In the genomic region with DNA sequence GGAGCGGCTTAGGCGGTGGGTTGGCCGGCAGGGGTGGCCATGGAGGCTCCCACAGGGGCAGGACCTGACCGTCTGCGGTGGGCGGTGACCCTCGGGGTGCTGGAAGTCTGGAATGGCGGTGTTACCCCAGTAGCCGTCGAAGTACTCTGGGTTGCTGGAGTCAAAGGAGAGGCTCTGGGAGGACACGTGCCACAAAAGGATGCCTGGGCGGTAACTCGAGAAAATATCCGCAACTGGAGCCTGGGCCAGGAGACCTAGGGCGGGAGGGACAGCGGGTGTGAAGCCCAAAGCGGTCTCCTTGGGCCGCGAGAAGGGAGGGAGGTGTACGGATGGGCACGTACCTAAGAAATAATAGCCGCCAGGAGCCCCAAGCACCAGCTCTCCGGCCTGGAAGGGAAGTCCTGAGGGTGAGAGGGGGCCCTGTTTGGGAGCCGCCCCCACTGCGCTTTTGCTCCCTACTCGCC, we compare ENCODE assay signal across 2 cellular contexts.
TF ChIP-seq lines count a peak whose summit lies in the region.

No MANE protein-coding gene starts in this region.

TF ChIP-seq in SK-N-SH, 30 proteins besides CTCF, POLR2A, EP300 and RAD21 (continued from another document):
- no peak for TF ChIP-seq REST (IDR thresholded peaks at IDR 0.05; ENCODE audit: low read depth, low read length)
- TF ChIP-seq, protein P1, sequence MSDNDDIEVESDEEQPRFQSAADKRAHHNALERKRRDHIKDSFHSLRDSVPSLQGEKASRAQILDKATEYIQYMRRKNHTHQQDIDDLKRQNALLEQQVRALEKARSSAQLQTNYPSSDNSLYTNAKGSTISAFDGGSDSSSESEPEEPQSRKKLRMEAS (IDR thresholded peaks at IDR 0.05; ENCODE audit: low read depth) = 0 out of 2 replicates have a peak, but pooled peaks have one; percentile 31
- no peak for TF ChIP-seq POLR2AphosphoS5 (IDR thresholded peaks at IDR 0.05; ENCODE audit: low read depth, low read length)
- TF ChIP-seq MEF2A (IDR thresholded peaks at IDR 0.05; ENCODE audit: borderline replicate concordance, low read depth) = no peak

TF ChIP-seq in SK-N-SH treated with all-trans-retinoic acid at 6 μM for 48 hours, 23 proteins besides CTCF, POLR2A, EP300 and RAD21 (continued from another document):
- TF ChIP-seq, protein P2, sequence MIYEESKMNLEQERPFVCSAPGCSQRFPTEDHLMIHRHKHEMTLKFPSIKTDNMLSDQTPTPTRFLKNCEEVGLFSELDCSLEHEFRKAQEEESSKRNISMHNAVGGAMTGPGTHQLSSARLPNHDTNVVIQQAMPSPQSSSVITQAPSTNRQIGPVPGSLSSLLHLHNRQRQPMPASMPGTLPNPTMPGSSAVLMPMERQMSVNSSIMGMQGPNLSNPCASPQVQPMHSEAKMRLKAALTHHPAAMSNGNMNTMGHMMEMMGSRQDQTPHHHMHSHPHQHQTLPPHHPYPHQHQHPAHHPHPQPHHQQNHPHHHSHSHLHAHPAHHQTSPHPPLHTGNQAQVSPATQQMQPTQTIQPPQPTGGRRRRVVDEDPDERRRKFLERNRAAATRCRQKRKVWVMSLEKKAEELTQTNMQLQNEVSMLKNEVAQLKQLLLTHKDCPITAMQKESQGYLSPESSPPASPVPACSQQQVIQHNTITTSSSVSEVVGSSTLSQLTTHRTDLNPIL (CRISPR knock-in tag; IDR thresholded peaks at IDR 0.05; ENCODE audit: low read depth) = no peak
- no peak for TF ChIP-seq ZNF70 (CRISPR knock-in tag; IDR thresholded peaks at IDR 0.05)
- TF ChIP-seq ZFP30 (CRISPR knock-in tag; IDR thresholded peaks at IDR 0.05) = no peak
- no peak for TF ChIP-seq TCF4 (CRISPR knock-in tag; IDR thresholded peaks at IDR 0.05; ENCODE audit: borderline replicate concordance)
TF ChIP-seq in SK-N-SH treated with all-trans-retinoic acid at 6 μM for 48 hours: peak in this region for 0.
